In the genomic region with DNA sequence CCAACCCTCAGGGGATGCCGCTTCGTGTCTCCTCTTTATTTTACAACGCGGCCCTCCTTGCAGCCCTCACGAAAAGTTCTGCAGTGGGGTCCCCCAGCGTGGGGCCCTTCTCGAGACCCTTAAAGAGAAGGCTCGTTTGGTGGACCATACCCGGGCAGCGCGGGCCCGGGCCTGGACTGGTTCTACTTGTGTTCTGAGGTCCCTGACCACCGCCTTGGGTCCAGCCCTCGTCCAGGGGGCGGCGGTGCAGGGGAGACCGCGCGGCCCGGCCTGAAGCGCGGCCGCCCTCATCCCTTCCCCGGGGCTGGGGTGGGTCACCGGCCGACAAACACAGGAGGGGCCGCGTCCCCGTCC, we compare ENCODE assay signal across 1 cellular context.
TF ChIP-seq lines count a peak whose summit lies in the region.

No MANE protein-coding gene starts in this region.

TF ChIP-seq in GM23338, 12 proteins besides CTCF, POLR2A, EP300 and RAD21 (continued from another document):
- TF ChIP-seq, protein P1, sequence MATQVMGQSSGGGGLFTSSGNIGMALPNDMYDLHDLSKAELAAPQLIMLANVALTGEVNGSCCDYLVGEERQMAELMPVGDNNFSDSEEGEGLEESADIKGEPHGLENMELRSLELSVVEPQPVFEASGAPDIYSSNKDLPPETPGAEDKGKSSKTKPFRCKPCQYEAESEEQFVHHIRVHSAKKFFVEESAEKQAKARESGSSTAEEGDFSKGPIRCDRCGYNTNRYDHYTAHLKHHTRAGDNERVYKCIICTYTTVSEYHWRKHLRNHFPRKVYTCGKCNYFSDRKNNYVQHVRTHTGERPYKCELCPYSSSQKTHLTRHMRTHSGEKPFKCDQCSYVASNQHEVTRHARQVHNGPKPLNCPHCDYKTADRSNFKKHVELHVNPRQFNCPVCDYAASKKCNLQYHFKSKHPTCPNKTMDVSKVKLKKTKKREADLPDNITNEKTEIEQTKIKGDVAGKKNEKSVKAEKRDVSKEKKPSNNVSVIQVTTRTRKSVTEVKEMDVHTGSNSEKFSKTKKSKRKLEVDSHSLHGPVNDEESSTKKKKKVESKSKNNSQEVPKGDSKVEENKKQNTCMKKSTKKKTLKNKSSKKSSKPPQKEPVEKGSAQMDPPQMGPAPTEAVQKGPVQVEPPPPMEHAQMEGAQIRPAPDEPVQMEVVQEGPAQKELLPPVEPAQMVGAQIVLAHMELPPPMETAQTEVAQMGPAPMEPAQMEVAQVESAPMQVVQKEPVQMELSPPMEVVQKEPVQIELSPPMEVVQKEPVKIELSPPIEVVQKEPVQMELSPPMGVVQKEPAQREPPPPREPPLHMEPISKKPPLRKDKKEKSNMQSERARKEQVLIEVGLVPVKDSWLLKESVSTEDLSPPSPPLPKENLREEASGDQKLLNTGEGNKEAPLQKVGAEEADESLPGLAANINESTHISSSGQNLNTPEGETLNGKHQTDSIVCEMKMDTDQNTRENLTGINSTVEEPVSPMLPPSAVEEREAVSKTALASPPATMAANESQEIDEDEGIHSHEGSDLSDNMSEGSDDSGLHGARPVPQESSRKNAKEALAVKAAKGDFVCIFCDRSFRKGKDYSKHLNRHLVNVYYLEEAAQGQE (IDR thresholded peaks at IDR 0.05; ENCODE audit: unreplicated experiment), result no peak
- TF ChIP-seq NANOG (IDR thresholded peaks at IDR 0.05; ENCODE audit: borderline replicate concordance) (no peak), EZH2 (IDR thresholded peaks at IDR 0.05; ENCODE audit: low read depth, unreplicated experiment) (no peak), EZH2phosphoT487 (IDR thresholded peaks at IDR 0.05; ENCODE audit: unreplicated experiment) (no peak)
- TF ChIP-seq, protein P2, sequence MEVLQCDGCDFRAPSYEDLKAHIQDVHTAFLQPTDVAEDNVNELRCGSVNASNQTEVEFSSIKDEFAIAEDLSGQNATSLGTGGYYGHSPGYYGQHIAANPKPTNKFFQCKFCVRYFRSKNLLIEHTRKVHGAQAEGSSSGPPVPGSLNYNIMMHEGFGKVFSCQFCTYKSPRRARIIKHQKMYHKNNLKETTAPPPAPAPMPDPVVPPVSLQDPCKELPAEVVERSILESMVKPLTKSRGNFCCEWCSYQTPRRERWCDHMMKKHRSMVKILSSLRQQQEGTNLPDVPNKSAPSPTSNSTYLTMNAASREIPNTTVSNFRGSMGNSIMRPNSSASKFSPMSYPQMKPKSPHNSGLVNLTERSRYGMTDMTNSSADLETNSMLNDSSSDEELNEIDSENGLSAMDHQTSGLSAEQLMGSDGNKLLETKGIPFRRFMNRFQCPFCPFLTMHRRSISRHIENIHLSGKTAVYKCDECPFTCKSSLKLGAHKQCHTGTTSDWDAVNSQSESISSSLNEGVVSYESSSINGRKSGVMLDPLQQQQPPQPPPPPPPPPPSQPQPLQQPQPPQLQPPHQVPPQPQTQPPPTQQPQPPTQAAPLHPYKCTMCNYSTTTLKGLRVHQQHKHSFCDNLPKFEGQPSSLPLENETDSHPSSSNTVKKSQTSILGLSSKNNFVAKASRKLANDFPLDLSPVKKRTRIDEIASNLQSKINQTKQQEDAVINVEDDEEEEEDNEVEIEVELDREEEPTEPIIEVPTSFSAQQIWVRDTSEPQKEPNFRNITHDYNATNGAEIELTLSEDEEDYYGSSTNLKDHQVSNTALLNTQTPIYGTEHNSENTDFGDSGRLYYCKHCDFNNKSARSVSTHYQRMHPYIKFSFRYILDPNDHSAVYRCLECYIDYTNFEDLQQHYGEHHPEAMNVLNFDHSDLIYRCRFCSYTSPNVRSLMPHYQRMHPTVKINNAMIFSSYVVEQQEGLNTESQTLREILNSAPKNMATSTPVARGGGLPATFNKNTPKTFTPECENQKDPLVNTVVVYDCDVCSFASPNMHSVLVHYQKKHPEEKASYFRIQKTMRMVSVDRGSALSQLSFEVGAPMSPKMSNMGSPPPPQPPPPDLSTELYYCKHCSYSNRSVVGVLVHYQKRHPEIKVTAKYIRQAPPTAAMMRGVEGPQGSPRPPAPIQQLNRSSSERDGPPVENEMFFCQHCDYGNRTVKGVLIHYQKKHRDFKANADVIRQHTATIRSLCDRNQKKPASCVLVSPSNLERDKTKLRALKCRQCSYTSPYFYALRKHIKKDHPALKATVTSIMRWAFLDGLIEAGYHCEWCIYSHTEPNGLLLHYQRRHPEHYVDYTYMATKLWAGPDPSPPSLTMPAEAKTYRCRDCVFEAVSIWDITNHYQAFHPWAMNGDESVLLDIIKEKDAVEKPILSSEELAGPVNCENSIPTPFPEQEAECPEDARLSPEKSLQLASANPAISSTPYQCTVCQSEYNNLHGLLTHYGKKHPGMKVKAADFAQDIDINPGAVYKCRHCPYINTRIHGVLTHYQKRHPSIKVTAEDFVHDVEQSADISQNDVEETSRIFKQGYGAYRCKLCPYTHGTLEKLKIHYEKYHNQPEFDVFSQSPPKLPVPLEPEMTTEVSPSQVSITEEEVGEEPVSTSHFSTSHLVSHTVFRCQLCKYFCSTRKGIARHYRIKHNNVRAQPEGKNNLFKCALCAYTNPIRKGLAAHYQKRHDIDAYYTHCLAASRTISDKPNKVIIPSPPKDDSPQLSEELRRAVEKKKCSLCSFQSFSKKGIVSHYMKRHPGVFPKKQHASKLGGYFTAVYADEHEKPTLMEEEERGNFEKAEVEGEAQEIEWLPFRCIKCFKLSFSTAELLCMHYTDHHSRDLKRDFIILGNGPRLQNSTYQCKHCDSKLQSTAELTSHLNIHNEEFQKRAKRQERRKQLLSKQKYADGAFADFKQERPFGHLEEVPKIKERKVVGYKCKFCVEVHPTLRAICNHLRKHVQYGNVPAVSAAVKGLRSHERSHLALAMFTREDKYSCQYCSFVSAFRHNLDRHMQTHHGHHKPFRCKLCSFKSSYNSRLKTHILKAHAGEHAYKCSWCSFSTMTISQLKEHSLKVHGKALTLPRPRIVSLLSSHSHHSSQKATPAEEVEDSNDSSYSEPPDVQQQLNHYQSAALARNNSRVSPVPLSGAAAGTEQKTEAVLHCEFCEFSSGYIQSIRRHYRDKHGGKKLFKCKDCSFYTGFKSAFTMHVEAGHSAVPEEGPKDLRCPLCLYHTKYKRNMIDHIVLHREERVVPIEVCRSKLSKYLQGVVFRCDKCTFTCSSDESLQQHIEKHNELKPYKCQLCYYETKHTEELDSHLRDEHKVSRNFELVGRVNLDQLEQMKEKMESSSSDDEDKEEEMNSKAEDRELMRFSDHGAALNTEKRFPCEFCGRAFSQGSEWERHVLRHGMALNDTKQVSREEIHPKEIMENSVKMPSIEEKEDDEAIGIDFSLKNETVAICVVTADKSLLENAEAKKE (CRISPR knock-in tag; IDR thresholded peaks at IDR 0.05), result no peak
TF ChIP-seq in GM23338: peak in this region for 0.
